Comparison of ENCODE assay signal across 1 cellular context in genomic region chr5:168844566-168845296, GRCh38.
TF ChIP-seq lines count a peak whose summit lies in the region.

No MANE protein-coding gene starts in this region.

TF ChIP-seq in SK-N-SH, 30 proteins besides CTCF, POLR2A, EP300 and RAD21 (continued from another document):
- TF ChIP-seq IRF3 (IDR thresholded peaks at IDR 0.05; ENCODE audit: low read depth, low read length) (no peak), NFIC (IDR thresholded peaks at IDR 0.05; ENCODE audit: borderline replicate concordance) (no peak), TCF12 (IDR thresholded peaks at IDR 0.05) (no peak), GATA2 (CRISPR knock-in tag; IDR thresholded peaks at IDR 0.05) (peak; percentile 72), ELF1 (IDR thresholded peaks at IDR 0.05) (no peak), RCOR1 (IDR thresholded peaks at IDR 0.05; ENCODE audit: low read length) (peak; percentile 91), PBX3 (IDR thresholded peaks at IDR 0.05) (no peak), FOXJ3 (CRISPR knock-in tag; IDR thresholded peaks at IDR 0.05) (peak; percentile 71), YY1 (IDR thresholded peaks at IDR 0.05; ENCODE audit: low read depth) (no peak), CHD2 (IDR thresholded peaks at IDR 0.05; ENCODE audit: low read length, partially characterized antibody) (no peak), GABPA (IDR thresholded peaks at IDR 0.05; ENCODE audit: low read depth) (no peak), FOXM1 (IDR thresholded peaks at IDR 0.05; ENCODE audit: low read depth) (no peak), SIN3A (IDR thresholded peaks at IDR 0.05; ENCODE audit: borderline replicate concordance, low read depth, low read length) (0 out of 2 replicates have a peak, but pooled peaks have one; percentile 68), JUND (IDR thresholded peaks at IDR 0.05) (no peak), NRF1 (IDR thresholded peaks at IDR 0.05; ENCODE audit: low read depth, low read length) (no peak), EZH2phosphoT487 (IDR thresholded peaks at IDR 0.05; ENCODE audit: borderline replicate concordance, low read depth) (no peak), POLR2AphosphoS5 (IDR thresholded peaks at IDR 0.05; ENCODE audit: low read depth, low read length) (no peak; the same call in 1 of the 2 replicates), MXI1 (IDR thresholded peaks at IDR 0.05; ENCODE audit: low read depth, low read length) (peak; percentile 87), TAF1 (IDR thresholded peaks at IDR 0.05; ENCODE audit: borderline replicate concordance, low read depth, low read length) (peak; percentile 57; the same call in 1 of the 2 replicates), RFX5 (IDR thresholded peaks at IDR 0.05; ENCODE audit: low read length) (peak; percentile 23; the same call in 1 of the 2 replicates)
